In genomic region chr20:57857969-57858368, GRCh38 we compare ENCODE assay signal across 27 cellular contexts.
"Had no signal": no experiment of that assay in that cellular context is flagged by ENCODE, and none has a peak within 500 bp of the region (broad histone marks: within the 10 kb centered on the region; RNA-seq: fewer than 3 reads in every experiment).

No MANE protein-coding gene starts in this region.

- H3K27me3 ChIP-seq: adrenal gland, Peyer's patch, SJSA1 had no signal

- H3K36me3 ChIP-seq: adrenal gland, Peyer's patch, SJSA1 had no signal

- H3K4me3 Mint-ChIP-seq: activated CD4-positive, alpha-beta memory T cell treated with anti-CD3 and anti-CD28 coated beads for 36 hours; activated CD4-positive, alpha-beta T cell treated with anti-CD3 and anti-CD28 coated beads, Interleukin-2, amount 10 ng/mL, durations not matched to agents 7 days and 5 days; activated naive CD8-positive, alpha-beta T cell treated with anti-CD3 and anti-CD28 coated beads, Interleukin-2, amount 10 ng/mL, durations not matched to agents 7 days and 5 days; WTC11 had no signal

- H3K4me3 ChIP-seq: adrenal gland, Peyer's patch, SJSA1 had no signal

- DNase-seq: activated CD4-positive, alpha-beta memory T cell treated with anti-CD3 and anti-CD28 coated beads for 36 hours; activated CD4-positive, alpha-beta T cell treated with anti-CD3 and anti-CD28 coated beads, Interleukin-2, amount 10 ng/mL, durations not matched to agents 7 days and 5 days; activated CD4-positive, CD25-positive, alpha-beta regulatory T cell treated with anti-CD3 and anti-CD28 coated beads, Interleukin-2, amount 50 U/mL, for 72 hours; activated effector memory CD4-positive, alpha-beta T cell treated with Interleukin-2 at 50 U/mL for 16 hours; activated naive CD4-positive, alpha-beta T cell; activated naive CD8-positive, alpha-beta T cell treated with anti-CD3 and anti-CD28 coated beads, Interleukin-2, amount 10 ng/mL, durations not matched to agents 7 days and 5 days; adrenal gland; anterior cingulate cortex; central memory CD4-positive, alpha-beta T cell; NCI-H1092 treated with DMSO at 0.1 percent for 48 hours; NCI-H1417 treated with DMSO at 0.1 percent for 48 hours; NCI-H1694 treated with DMSO at 0.1 percent for 48 hours; NCI-H2029 treated with DMSO at 0.1 percent for 48 hours; NCI-H345; NCI-H510A; NCI-H526 treated with DMSO at 0.1 percent for 48 hours; NCI-H82; OCI-M1; SHP77; SW 1271; T-helper 9 cell had no signal

- ATAC-seq: SK-N-SH treated with all-trans-retinoic acid at 6 μM for 48 hours, WTC11 had no signal

- H3K27ac ChIP-seq: adrenal gland, KMS-11, Peyer's patch, RWPE1, SJSA1 had no signal

- H3K9ac ChIP-seq: KMS-11 had no signal

- H3K27ac Mint-ChIP-seq: activated CD4-positive, alpha-beta memory T cell treated with anti-CD3 and anti-CD28 coated beads for 36 hours; activated CD4-positive, alpha-beta T cell treated with anti-CD3 and anti-CD28 coated beads, Interleukin-2, amount 10 ng/mL, durations not matched to agents 7 days and 5 days; activated naive CD8-positive, alpha-beta T cell treated with anti-CD3 and anti-CD28 coated beads, Interleukin-2, amount 10 ng/mL, durations not matched to agents 7 days and 5 days; WTC11 had no signal

- H3K36me3 Mint-ChIP-seq: activated CD4-positive, alpha-beta memory T cell treated with anti-CD3 and anti-CD28 coated beads for 36 hours; activated naive CD8-positive, alpha-beta T cell treated with anti-CD3 and anti-CD28 coated beads, Interleukin-2, amount 10 ng/mL, durations not matched to agents 7 days and 5 days; WTC11 had no signal

- H3K4me1 Mint-ChIP-seq: WTC11 had no signal

- H3K4me1 ChIP-seq: adrenal gland, Peyer's patch, SJSA1 had no signal

- H3K9me3 Mint-ChIP-seq: activated CD4-positive, alpha-beta memory T cell treated with anti-CD3 and anti-CD28 coated beads for 36 hours; activated CD4-positive, alpha-beta T cell treated with anti-CD3 and anti-CD28 coated beads, Interleukin-2, amount 10 ng/mL, durations not matched to agents 7 days and 5 days; activated naive CD8-positive, alpha-beta T cell treated with anti-CD3 and anti-CD28 coated beads, Interleukin-2, amount 10 ng/mL, durations not matched to agents 7 days and 5 days had no signal

- H3K4me2 ChIP-seq: KMS-11 had no signal

- H3K9me3 ChIP-seq: adrenal gland, Peyer's patch, SJSA1 had no signal
